ENCODE assay signal across 8 cellular contexts in genomic region chr14:101780887-101781239, GRCh38. TPM values are rescaled to one million over a fixed set of nuclear protein-coding genes. Genes with fewer than 3 reads are reported as not detected.
DNase-seq lines count a peak whose midpoint lies in the region; TF ChIP-seq lines count a peak whose summit lies in the region.

No MANE protein-coding gene starts in this region.

- TF ChIP-seq POLR2A in sigmoid colon (IDR thresholded peaks at IDR 0.05): no peak

- no peak for TF ChIP-seq EP300 in sigmoid colon (IDR thresholded peaks at IDR 0.05)

- H3K27ac ChIP-seq in iPS-18a (ENCODE audit: low read length) (no peak overlapping the region), sigmoid colon (peak overlapping the region in 2 of 4 donors; percentile 5 to 58)

- POLR2A ChIA-PET in HEK293T (lab: Yijun Ruan, JAX): no interaction called here

- intact Hi-C loops in activated T-helper 1 cell treated with anti-CD3 and anti-CD28 coated beads, Interleukin-12 subunit alpha, Interleukin-12 subunit beta, Interleukin-2, Interleukin-4 antibody, amounts not matched to agents 30 ng/mL and 10 ng/mL and 1 ng/mL, durations not matched to agents 14 hours and 24 hours and 36 hours (cut with micrococcal nuclease): loop anchor here (1.0 kb wide), 1 partner anchor 11 kb away; no protein-coding TSS in a partner anchor
- intact Hi-C loops in sigmoid colon (cut with DNase I): no loop called here

- WGBS in sigmoid colon, 2 donors: 6 to 21% methylated on average over 15 of the region's 15 CpGs

- H3K9me3 Mint-ChIP-seq in activated T-helper 1 cell treated with anti-CD3 and anti-CD28 coated beads, Interleukin-12 subunit alpha, Interleukin-12 subunit beta, Interleukin-2, Interleukin-4 antibody, amounts not matched to agents 30 ng/mL and 10 ng/mL and 1 ng/mL, durations not matched to agents 14 hours and 24 hours and 36 hours: no peaks in the 10 kb centered on the region

- H3K27me3 ChIP-seq in iPS-18a (ENCODE audit: control insufficient read depth, insufficient read depth, low read length) (peaks cover 37% of the 10 kb centered on the region), sigmoid colon (no peaks in the 10 kb centered on the region)

- peak overlapping the region; percentile 56 for H3K4me3 Mint-ChIP-seq in activated T-helper 1 cell treated with anti-CD3 and anti-CD28 coated beads, Interleukin-12 subunit alpha, Interleukin-12 subunit beta, Interleukin-2, Interleukin-4 antibody, amounts not matched to agents 30 ng/mL and 10 ng/mL and 1 ng/mL, durations not matched to agents 14 hours and 24 hours and 36 hours

- H3K9me3 ChIP-seq in ES-I3 (ENCODE audit: control insufficient read depth, insufficient read depth, low read length) (no peaks in the 10 kb centered on the region), iPS-18a (ENCODE audit: control insufficient read depth, low read depth, low read length) (no peaks in the 10 kb centered on the region), sigmoid colon (no peaks in the 10 kb centered on the region)

- no peak overlapping the region for H3K27ac Mint-ChIP-seq in activated T-helper 1 cell treated with anti-CD3 and anti-CD28 coated beads, Interleukin-12 subunit alpha, Interleukin-12 subunit beta, Interleukin-2, Interleukin-4 antibody, amounts not matched to agents 30 ng/mL and 10 ng/mL and 1 ng/mL, durations not matched to agents 14 hours and 24 hours and 36 hours

- DNase-seq in activated T-helper 1 cell treated with anti-CD3 and anti-CD28 coated beads, Interleukin-12 subunit alpha, Interleukin-12 subunit beta, Interleukin-2, Interleukin-4 antibody, amounts not matched to agents 30 ng/mL and 10 ng/mL and 1 ng/mL, durations not matched to agents 14 hours and 24 hours and 36 hours (ENCODE audit: low spot score): no peak
- DNase-seq in sigmoid colon (no peak), HuH-7.5 (ENCODE audit: low spot score) (no peak), HEK293T (ENCODE audit: extremely low spot score) (no peak), NCI-H524 treated with DMSO at 0.1 percent for 48 hours (lab: John Stamatoyannopoulos, UW) (no peak), CD1c-positive myeloid dendritic cell (ENCODE audit: extremely low spot score) (no peak)

- H3K4me3 ChIP-seq in iPS-18a (ENCODE audit: low read length) (peak overlapping the region; percentile 68), sigmoid colon (peak overlapping the region; percentile 38 to 86 (median 60))

- no peak for TF ChIP-seq CTCF in sigmoid colon (IDR thresholded peaks at IDR 0.05)

- H3K4me1 Mint-ChIP-seq in activated T-helper 1 cell treated with anti-CD3 and anti-CD28 coated beads, Interleukin-12 subunit alpha, Interleukin-12 subunit beta, Interleukin-2, Interleukin-4 antibody, amounts not matched to agents 30 ng/mL and 10 ng/mL and 1 ng/mL, durations not matched to agents 14 hours and 24 hours and 36 hours (ENCODE audit: low read depth): peaks cover 9% of the 10 kb centered on the region

- H3K4me1 ChIP-seq in ES-I3 (ENCODE audit: insufficient read depth, low read length) (no peaks in the 10 kb centered on the region), iPS-18a (ENCODE audit: control insufficient read depth, low read depth, low read length) (peaks cover 6% of the 10 kb centered on the region), sigmoid colon (peaks cover 0 to 18% (median 15%) of the 10 kb centered on the region in 4 donors)

- CTCF ChIA-PET in HEK293T (lab: Yijun Ruan, JAX): no interaction called here

- H3K9ac ChIP-seq in ES-I3 (ENCODE audit: low read depth, low read length) (peak overlapping the region; percentile 71), iPS-18a (ENCODE audit: low read length) (no peak overlapping the region)

- peaks cover 11% of the 10 kb centered on the region for H3K27me3 Mint-ChIP-seq in activated T-helper 1 cell treated with anti-CD3 and anti-CD28 coated beads, Interleukin-12 subunit alpha, Interleukin-12 subunit beta, Interleukin-2, Interleukin-4 antibody, amounts not matched to agents 30 ng/mL and 10 ng/mL and 1 ng/mL, durations not matched to agents 14 hours and 24 hours and 36 hours (ENCODE audit: insufficient read depth)

- peaks cover 6% of the 10 kb centered on the region for H3K36me3 Mint-ChIP-seq in activated T-helper 1 cell treated with anti-CD3 and anti-CD28 coated beads, Interleukin-12 subunit alpha, Interleukin-12 subunit beta, Interleukin-2, Interleukin-4 antibody, amounts not matched to agents 30 ng/mL and 10 ng/mL and 1 ng/mL, durations not matched to agents 14 hours and 24 hours and 36 hours (ENCODE audit: low read depth)

- no peaks in the 10 kb centered on the region for H3K36me3 ChIP-seq in ES-I3 (ENCODE audit: insufficient read depth, low read length)
- H3K36me3 ChIP-seq in iPS-18a (ENCODE audit: control insufficient read depth, low read depth, low read length): no peaks in the 10 kb centered on the region
- H3K36me3 ChIP-seq in sigmoid colon: no peaks in the 10 kb centered on the region

TF ChIP-seq in HEK293T, 16 proteins besides CTCF, POLR2A, EP300 and RAD21:
- TF ChIP-seq TARDBP (IDR thresholded peaks at IDR 0.05) (no peak), SP1 (IDR thresholded peaks at IDR 0.05) (no peak), L3MBTL2 (conservative IDR thresholded peaks at IDR 0.05) (no peak), SUZ12 (IDR thresholded peaks at IDR 0.05) (no peak), FOXK2 (IDR thresholded peaks at IDR 0.05) (no peak), NFRKB (IDR thresholded peaks at IDR 0.05) (no peak), FOXA1 (IDR thresholded peaks at IDR 0.05) (no peak), BHLHE40 (IDR thresholded peaks at IDR 0.05; ENCODE audit: borderline replicate concordance) (no peak), ELF4 (IDR thresholded peaks at IDR 0.05) (no peak), ZNF384 (IDR thresholded peaks at IDR 0.05) (no peak), ARNT (IDR thresholded peaks at IDR 0.05) (no peak), CTBP1 (IDR thresholded peaks at IDR 0.05; ENCODE audit: borderline replicate concordance) (no peak), FOXM1 (IDR thresholded peaks at IDR 0.05; ENCODE audit: borderline replicate concordance) (no peak), LEF1 (IDR thresholded peaks at IDR 0.05; ENCODE audit: borderline replicate concordance) (no peak), HDGF (IDR thresholded peaks at IDR 0.05; ENCODE audit: borderline replicate concordance) (no peak), PKNOX1 (IDR thresholded peaks at IDR 0.05) (no peak)

RNA-seq across cellular contexts. Expression of gene PPP2R5C, which starts 19.4 kb away (rescaled TPM):
- 157 and 166 TPM in 2 replicates for total RNA-seq in activated T-helper 1 cell treated with anti-CD3 and anti-CD28 coated beads, Interleukin-12 subunit alpha, Interleukin-12 subunit beta, Interleukin-2, Interleukin-4 antibody, amounts not matched to agents 30 ng/mL and 10 ng/mL and 1 ng/mL, durations not matched to agents 14 hours and 24 hours and 36 hours
- 100 to 1,000 TPM; 115 to 175 (median 147) TPM for total RNA-seq in sigmoid colon
- 100 to 1,000 TPM in 2 of 3 donors, 10 to 100 TPM in 1; 90.2 to 133 (median 123) TPM for polyA plus RNA-seq in sigmoid colon
